ENCODE assay signal across 24 cellular contexts in the genomic region with DNA sequence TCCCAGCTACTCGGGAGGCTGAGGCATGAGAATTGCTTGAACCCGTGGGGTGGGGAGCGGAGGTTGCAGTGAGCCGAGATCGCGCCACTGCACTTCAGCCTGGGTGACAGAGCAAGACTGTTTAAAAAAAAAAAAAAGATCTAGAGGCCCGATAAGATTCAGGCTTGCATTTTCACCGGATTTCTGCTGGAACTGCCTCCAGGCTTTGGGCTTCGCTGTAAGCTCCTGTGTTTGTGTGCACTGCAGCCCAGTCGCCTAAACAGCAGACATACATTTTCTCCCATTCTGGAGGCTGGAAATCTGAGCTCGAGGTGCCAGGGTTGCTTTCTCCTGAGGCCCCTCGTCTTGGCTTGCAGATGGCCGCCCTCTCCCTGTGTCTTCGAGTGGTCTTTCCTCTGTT.
"Had no signal": no experiment of that assay in that cellular context is flagged by ENCODE, and none has a peak within 500 bp of the region (broad histone marks: within the 10 kb centered on the region; RNA-seq: fewer than 3 reads in every experiment).

No MANE protein-coding gene starts in this region.

- H3K4me3 ChIP-seq: gastrocnemius medialis, left lung, ovary, right lobe of liver, thoracic aorta, tibial nerve, upper lobe of right lung, uterus had no signal

- H3K27ac Mint-ChIP-seq: effector memory CD8-positive, alpha-beta T cell; naive thymus-derived CD4-positive, alpha-beta T cell; nephron; stimulated activated naive B cell treated with anti-CD40 and anti-IgM and Interleukin-4, amounts not matched to agents 10 μg/mL and 1 μg/mL and 100 μg/mL, for 72 hours; stimulated activated naive CD8-positive, alpha-beta T cell treated with anti-CD3 and anti-CD28 coated beads, Interleukin-15, Interleukin-2, amounts not matched to agents 100 ng/mL and 50 ng/mL, for 24 hours had no signal

- H3K27ac ChIP-seq: gastrocnemius medialis, left lung, ovary, right lobe of liver, thoracic aorta, tibial nerve, upper lobe of right lung, uterus had no signal

- H3K4me3 Mint-ChIP-seq: effector memory CD8-positive, alpha-beta T cell; naive thymus-derived CD4-positive, alpha-beta T cell; nephron; stimulated activated naive B cell treated with anti-CD40 and anti-IgM and Interleukin-4, amounts not matched to agents 10 μg/mL and 1 μg/mL and 100 μg/mL, for 72 hours; stimulated activated naive CD8-positive, alpha-beta T cell treated with anti-CD3 and anti-CD28 coated beads, Interleukin-15, Interleukin-2, amounts not matched to agents 100 ng/mL and 50 ng/mL, for 24 hours had no signal

- H3K9me3 ChIP-seq: gastrocnemius medialis, left lung, ovary, right lobe of liver, thoracic aorta, tibial nerve, upper lobe of right lung, uterus had no signal

- H3K36me3 ChIP-seq: gastrocnemius medialis, left lung, ovary, right lobe of liver, thoracic aorta, tibial nerve, upper lobe of right lung, uterus had no signal

- H3K27me3 ChIP-seq: gastrocnemius medialis, left lung, ovary, right lobe of liver, tibial nerve, upper lobe of right lung, uterus had no signal

- H3K9me3 Mint-ChIP-seq: effector memory CD8-positive, alpha-beta T cell; naive thymus-derived CD4-positive, alpha-beta T cell; nephron; stimulated activated naive B cell treated with anti-CD40 and anti-IgM and Interleukin-4, amounts not matched to agents 10 μg/mL and 1 μg/mL and 100 μg/mL, for 72 hours; stimulated activated naive CD8-positive, alpha-beta T cell treated with anti-CD3 and anti-CD28 coated beads, Interleukin-15, Interleukin-2, amounts not matched to agents 100 ng/mL and 50 ng/mL, for 24 hours had no signal

- H3K4me1 ChIP-seq: gastrocnemius medialis, left lung, right lobe of liver, tibial nerve, upper lobe of right lung, uterus had no signal

- H3K27me3 Mint-ChIP-seq: effector memory CD8-positive, alpha-beta T cell; naive thymus-derived CD4-positive, alpha-beta T cell; stimulated activated naive B cell treated with anti-CD40 and anti-IgM and Interleukin-4, amounts not matched to agents 10 μg/mL and 1 μg/mL and 100 μg/mL, for 72 hours; stimulated activated naive CD8-positive, alpha-beta T cell treated with anti-CD3 and anti-CD28 coated beads, Interleukin-15, Interleukin-2, amounts not matched to agents 100 ng/mL and 50 ng/mL, for 24 hours had no signal

- H3K4me1 Mint-ChIP-seq: nephron had no signal

- DNase-seq: cortex of kidney; effector memory CD8-positive, alpha-beta T cell; foreskin fibroblast; gastrocnemius medialis; head of caudate nucleus; mammary epithelial cell; mesendoderm; midbrain; naive thymus-derived CD4-positive, alpha-beta T cell; occipital lobe; ovary; right lobe of liver; small intestine; stimulated activated CD4-positive, alpha-beta T cell treated with anti-CD3 and anti-CD28 coated beads, Interleukin-15, amount 100 ng/mL, for 24 hours; stimulated activated CD4-positive, alpha-beta T cell treated with anti-CD3 and anti-CD28 coated beads, Interleukin-2, amount 100 ng/mL, for 48 hours; stimulated activated naive B cell treated with anti-CD40 and anti-IgM and Interleukin-4, amounts not matched to agents 10 μg/mL and 1 μg/mL and 100 μg/mL, for 72 hours; upper lobe of right lung; uterus had no signal

- ATAC-seq: effector memory CD8-positive, alpha-beta T cell; esophagus mucosa; gastrocnemius medialis; left lung; naive thymus-derived CD4-positive, alpha-beta T cell; right lobe of liver; stimulated activated naive B cell treated with anti-CD40 and anti-IgM and Interleukin-4, amounts not matched to agents 10 μg/mL and 1 μg/mL and 100 μg/mL, for 72 hours; upper lobe of right lung had no signal
